Comparison of ENCODE assay signal across 27 cellular contexts in genomic region chr2:181527058-181527457, GRCh38.
"Had no signal": no experiment of that assay in that cellular context is flagged by ENCODE, and none has a peak within 500 bp of the region (broad histone marks: within the 10 kb centered on the region; RNA-seq: fewer than 3 reads in every experiment).

No MANE protein-coding gene starts in this region.

- H3K27me3 Mint-ChIP-seq: dendritic cell treated with granulocyte-macrophage colony-stimulating factor and Interleukin-4, amounts not matched to agents 40 ng/mL and 50 ng/mL, for 4 days; effector memory CD8-positive, alpha-beta T cell had no signal

- H3K27ac Mint-ChIP-seq: dendritic cell treated with granulocyte-macrophage colony-stimulating factor and Interleukin-4, amounts not matched to agents 40 ng/mL and 50 ng/mL, for 4 days; endodermal cell; mesothelial cell of epicardium had no signal

- H3K4me1 ChIP-seq: colonic mucosa, gastrocnemius medialis, heart right ventricle, left lung, lower lobe of right lung had no signal

- H3K4me1 Mint-ChIP-seq: endodermal cell, mesothelial cell of epicardium had no signal

- DNase-seq: colonic mucosa; cortex of kidney; effector CD8-positive, alpha-beta T cell; effector memory CD8-positive, alpha-beta T cell; endodermal cell; erythroblast; esophagus squamous epithelium; foreskin fibroblast; foreskin melanocyte; gastrocnemius medialis; glutamatergic neuron; head of caudate nucleus; heart right ventricle; hippocampal formation; left cardiac atrium; left ventricle myocardium superior; lower lobe of right lung; mesenchymal stem cell; mucosa of descending colon had no signal

- H3K27me3 ChIP-seq: colonic mucosa, esophagus squamous epithelium, gastrocnemius medialis, heart right ventricle, left lung had no signal

- H3K9me3 Mint-ChIP-seq: dendritic cell treated with granulocyte-macrophage colony-stimulating factor and Interleukin-4, amounts not matched to agents 40 ng/mL and 50 ng/mL, for 4 days; effector memory CD8-positive, alpha-beta T cell; endodermal cell; mesothelial cell of epicardium had no signal

- ATAC-seq: effector memory CD8-positive, alpha-beta T cell; esophagus mucosa; gastrocnemius medialis; heart right ventricle; left cardiac atrium; left lung; left ventricle myocardium superior; lower lobe of right lung; mucosa of descending colon had no signal

- FAIRE-seq: endometrium, islet of Langerhans, keratinocyte had no signal

- H3K27ac ChIP-seq: colonic mucosa, epithelial cell of prostate, esophagus squamous epithelium, gastrocnemius medialis, heart right ventricle, left lung, lower lobe of right lung had no signal

- H3K4me3 Mint-ChIP-seq: dendritic cell treated with granulocyte-macrophage colony-stimulating factor and Interleukin-4, amounts not matched to agents 40 ng/mL and 50 ng/mL, for 4 days; effector memory CD8-positive, alpha-beta T cell; endodermal cell; mesothelial cell of epicardium had no signal

- H3K36me3 Mint-ChIP-seq: mesothelial cell of epicardium had no signal

- H3K36me3 ChIP-seq: colonic mucosa, gastrocnemius medialis had no signal

- H3K9me3 ChIP-seq: colonic mucosa, esophagus squamous epithelium, gastrocnemius medialis, heart right ventricle, left lung, lower lobe of right lung, mucosa of descending colon had no signal

- H3K4me3 ChIP-seq: colonic mucosa, esophagus squamous epithelium, gastrocnemius medialis, heart right ventricle, left lung, lower lobe of right lung, mucosa of descending colon had no signal
